ENCODE assay signal across 13 cellular contexts in the genomic region with DNA sequence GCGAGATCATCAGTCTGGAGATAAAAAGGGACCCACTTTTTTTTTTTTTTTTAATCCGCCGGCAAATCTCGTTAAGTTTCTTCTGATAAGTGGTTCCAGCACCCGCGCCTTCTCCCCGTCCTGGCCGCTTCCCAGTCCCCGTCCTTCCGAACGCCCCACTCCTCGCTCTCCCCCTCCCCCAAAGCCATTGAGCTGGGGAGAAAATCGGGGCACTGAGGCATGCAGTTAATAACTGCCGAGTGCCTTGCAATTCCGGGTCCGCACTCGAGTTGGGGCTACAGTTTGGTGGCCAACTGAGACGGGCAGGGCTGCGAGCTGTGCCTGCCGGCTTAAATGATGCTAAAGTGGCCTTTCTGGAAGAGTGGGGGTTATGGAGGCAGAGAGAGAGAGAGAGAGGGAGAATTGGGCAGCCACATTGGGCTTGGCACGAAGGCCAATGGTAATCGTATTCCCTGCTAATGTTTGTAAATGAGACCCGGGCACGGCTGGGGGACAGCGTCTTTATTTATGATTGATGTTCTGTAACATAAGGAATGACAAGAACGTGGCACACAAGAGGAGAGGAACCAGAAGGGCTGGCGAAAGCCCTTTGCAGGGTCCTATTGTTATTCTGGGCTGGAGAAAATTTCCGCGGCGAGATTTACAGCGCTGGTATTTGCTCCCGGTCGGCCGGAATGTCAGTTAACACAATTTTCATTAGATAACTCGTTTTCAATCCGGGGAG. TPM values are rescaled to one million over a fixed set of nuclear protein-coding genes. Genes with fewer than 3 reads are reported as not detected.
DNase-seq lines count a peak whose midpoint lies in the region; ATAC-seq, FAIRE-seq and TF ChIP-seq lines count a peak whose summit lies in the region.
"Had no signal": no experiment of that assay in that cellular context is flagged by ENCODE, and none has a peak within 500 bp of the region (broad histone marks: within the 10 kb centered on the region; RNA-seq: fewer than 3 reads in every experiment).

No MANE protein-coding gene starts in this region.

- no peak for FAIRE-seq in kidney (lab: Jason Lieb, UNC)

- peak overlapping the region in 3 of 4 donors; percentile 76 to 80 (median 77) for H3K4me3 Mint-ChIP-seq in CD4-positive, CD25-positive, alpha-beta regulatory T cell
- H3K4me3 Mint-ChIP-seq in activated T-helper 1 cell treated with anti-CD3 and anti-CD28 coated beads, Interleukin-12 subunit alpha, Interleukin-12 subunit beta, Interleukin-2, Interleukin-4 antibody, amounts not matched to agents 30 ng/mL and 10 ng/mL and 1 ng/mL, durations not matched to agents 14 hours and 24 hours and 36 hours, result peak overlapping the region; percentile 58

- no peaks in the 10 kb centered on the region for H3K9me3 ChIP-seq in CD4-positive, CD25-positive, alpha-beta regulatory T cell (ENCODE audit: control insufficient read depth in 2 of 2, low read length in 2 of 2)
- H3K9me3 ChIP-seq in kidney (ENCODE audit: control insufficient read depth in 1 of 2, low read length in 2 of 2), result no peaks in the 10 kb centered on the region
- H3K9me3 ChIP-seq: neutrophil, thoracic aorta had no signal

- H3K9me3 Mint-ChIP-seq in CD4-positive, CD25-positive, alpha-beta regulatory T cell, result peaks cover 0 to 3% (median 0%) of the 10 kb centered on the region in 7 donors
- no peaks in the 10 kb centered on the region for H3K9me3 Mint-ChIP-seq in activated T-helper 1 cell treated with anti-CD3 and anti-CD28 coated beads, Interleukin-12 subunit alpha, Interleukin-12 subunit beta, Interleukin-2, Interleukin-4 antibody, amounts not matched to agents 30 ng/mL and 10 ng/mL and 1 ng/mL, durations not matched to agents 14 hours and 24 hours and 36 hours

- intact Hi-C loops in activated T-helper 1 cell treated with anti-CD3 and anti-CD28 coated beads, Interleukin-12 subunit alpha, Interleukin-12 subunit beta, Interleukin-2, Interleukin-4 antibody, amounts not matched to agents 30 ng/mL and 10 ng/mL and 1 ng/mL, durations not matched to agents 14 hours and 24 hours and 36 hours (cut with micrococcal nuclease), result no loop called here
- intact Hi-C loops in kidney (cut with DNase I), result no loop called here

- H3K27ac ChIP-seq in CD4-positive, CD25-positive, alpha-beta regulatory T cell (ENCODE audit: insufficient read depth, low read length, poor library complexity, severe bottlenecking), result no peak overlapping the region
- H3K27ac ChIP-seq in kidney (ENCODE audit: low read depth in 2 of 2, low read length in 2 of 2), result no peak overlapping the region
- H3K27ac ChIP-seq: neutrophil, thoracic aorta had no signal

- no peak for ATAC-seq in CD4-positive, CD25-positive, alpha-beta regulatory T cell (ENCODE audit: low read depth in 2 of 2)
- ATAC-seq in GM19452 (IDR thresholded peaks at IDR 0.05; ENCODE audit: unreplicated experiment), result no peak
- ATAC-seq in GM18520 (IDR thresholded peaks at IDR 0.05; ENCODE audit: unreplicated experiment), result no peak

- peaks cover 0 to 33% (median 15%) of the 10 kb centered on the region in 4 donors for H3K4me1 Mint-ChIP-seq in CD4-positive, CD25-positive, alpha-beta regulatory T cell
- peaks cover 10% of the 10 kb centered on the region for H3K4me1 Mint-ChIP-seq in activated T-helper 1 cell treated with anti-CD3 and anti-CD28 coated beads, Interleukin-12 subunit alpha, Interleukin-12 subunit beta, Interleukin-2, Interleukin-4 antibody, amounts not matched to agents 30 ng/mL and 10 ng/mL and 1 ng/mL, durations not matched to agents 14 hours and 24 hours and 36 hours (ENCODE audit: low read depth)

- H3K4me3 ChIP-seq in CD4-positive, CD25-positive, alpha-beta regulatory T cell (ENCODE audit: low read depth, low read length), result no peak overlapping the region
- peak overlapping the region; percentile 76 for H3K4me3 ChIP-seq in H7 (ENCODE audit: insufficient read depth, low read depth, low read length)
- H3K4me3 ChIP-seq in kidney (ENCODE audit: low read length in 2 of 2), result no peak overlapping the region
- H3K4me3 ChIP-seq: thoracic aorta had no signal

- H3K4me1 ChIP-seq in CD4-positive, CD25-positive, alpha-beta regulatory T cell (ENCODE audit: control insufficient read depth, insufficient read depth, low read length, poor library complexity, severe bottlenecking), result peaks cover 30% of the 10 kb centered on the region
- H3K4me1 ChIP-seq in kidney (ENCODE audit: control insufficient read depth in 1 of 2, insufficient read depth in 1 of 2, low read depth in 1 of 2, low read length in 2 of 2), result no peaks in the 10 kb centered on the region

- no peak for DNase-seq in CD4-positive, CD25-positive, alpha-beta regulatory T cell
- DNase-seq in H7 (peak; percentile 77), kidney (peak; percentile 37), hepatic stellate cell (ENCODE audit: low spot score) (no peak), NCI-H345 treated with DMSO at 0.1 percent for 48 hours (lab: John Stamatoyannopoulos, UW; ENCODE audit: unreplicated experiment) (no peak)
- DNase-seq in activated T-helper 1 cell treated with anti-CD3 and anti-CD28 coated beads, Interleukin-12 subunit alpha, Interleukin-12 subunit beta, Interleukin-2, Interleukin-4 antibody, amounts not matched to agents 30 ng/mL and 10 ng/mL and 1 ng/mL, durations not matched to agents 14 hours and 24 hours and 36 hours (ENCODE audit: low spot score), result no peak
- DNase-seq: NCI-H2081 treated with DMSO at 0.1 percent for 48 hours; Right ventricle myocardium superior; stimulated activated CD4-positive, alpha-beta T cell treated with anti-CD3 and anti-CD28 coated beads, Interleukin-2, amount 100 ng/mL, for 48 hours had no signal

- H3K36me3 Mint-ChIP-seq in CD4-positive, CD25-positive, alpha-beta regulatory T cell, result no peaks in the 10 kb centered on the region
- no peaks in the 10 kb centered on the region for H3K36me3 Mint-ChIP-seq in activated T-helper 1 cell treated with anti-CD3 and anti-CD28 coated beads, Interleukin-12 subunit alpha, Interleukin-12 subunit beta, Interleukin-2, Interleukin-4 antibody, amounts not matched to agents 30 ng/mL and 10 ng/mL and 1 ng/mL, durations not matched to agents 14 hours and 24 hours and 36 hours (ENCODE audit: low read depth)

- TF ChIP-seq CTCF in kidney (IDR thresholded peaks at IDR 0.05; ENCODE audit: borderline replicate concordance, extremely low read depth, insufficient read depth), result no peak

- no peak overlapping the region for H3K27ac Mint-ChIP-seq in CD4-positive, CD25-positive, alpha-beta regulatory T cell
- no peak overlapping the region for H3K27ac Mint-ChIP-seq in activated T-helper 1 cell treated with anti-CD3 and anti-CD28 coated beads, Interleukin-12 subunit alpha, Interleukin-12 subunit beta, Interleukin-2, Interleukin-4 antibody, amounts not matched to agents 30 ng/mL and 10 ng/mL and 1 ng/mL, durations not matched to agents 14 hours and 24 hours and 36 hours

- H3K27me3 Mint-ChIP-seq in CD4-positive, CD25-positive, alpha-beta regulatory T cell, result peaks cover 83% of the 10 kb centered on the region
- peaks cover 70% of the 10 kb centered on the region for H3K27me3 Mint-ChIP-seq in activated T-helper 1 cell treated with anti-CD3 and anti-CD28 coated beads, Interleukin-12 subunit alpha, Interleukin-12 subunit beta, Interleukin-2, Interleukin-4 antibody, amounts not matched to agents 30 ng/mL and 10 ng/mL and 1 ng/mL, durations not matched to agents 14 hours and 24 hours and 36 hours (ENCODE audit: insufficient read depth)

- peaks cover 16% of the 10 kb centered on the region for H3K27me3 ChIP-seq in CD4-positive, CD25-positive, alpha-beta regulatory T cell (ENCODE audit: control insufficient read depth, insufficient read depth, low read length)
- H3K27me3 ChIP-seq in H7 (ENCODE audit: control insufficient read depth, insufficient read depth, low read length), result peaks cover 19% of the 10 kb centered on the region

- no peaks in the 10 kb centered on the region for H3K36me3 ChIP-seq in CD4-positive, CD25-positive, alpha-beta regulatory T cell (ENCODE audit: control insufficient read depth, insufficient read depth, low read length)
- no peaks in the 10 kb centered on the region for H3K36me3 ChIP-seq in H7 (replicated peaks; ENCODE audit: control insufficient read depth, insufficient read depth, low read length)
- no peaks in the 10 kb centered on the region for H3K36me3 ChIP-seq in kidney (ENCODE audit: control insufficient read depth in 1 of 2, insufficient read depth in 2 of 2, low read length in 2 of 2)
- H3K36me3 ChIP-seq: neutrophil, thoracic aorta had no signal

- H3K9ac ChIP-seq in kidney (ENCODE audit: low read length in 2 of 2), result no peak overlapping the region

RNA-seq across cellular contexts. Expression of a gene that starts 1.8 kb away (rescaled TPM):
- 0.35 TPM for total RNA-seq in CD4-positive, CD25-positive, alpha-beta regulatory T cell
- not detected for polyA plus RNA-seq in CD4-positive, CD25-positive, alpha-beta regulatory T cell
- 4.2 and 4.5 TPM in 2 replicates for total RNA-seq in H7 (2014; rRNA removed; shearing (Covaris generic))
- not detected in 2 replicates for total RNA-seq in activated T-helper 1 cell treated with anti-CD3 and anti-CD28 coated beads, Interleukin-12 subunit alpha, Interleukin-12 subunit beta, Interleukin-2, Interleukin-4 antibody, amounts not matched to agents 30 ng/mL and 10 ng/mL and 1 ng/mL, durations not matched to agents 14 hours and 24 hours and 36 hours
- total RNA-seq in kidney, result 0.06 TPM
- not detected for polyA plus RNA-seq in kidney (ENCODE audit: insufficient read depth, low read depth, low replicate concordance)
- total RNA-seq: Right ventricle myocardium superior, thoracic aorta had no signal

Comparison
In these comparisons a context has a peak if more than half of its experiments do, and no peak if none do; other contexts are left out.
1. DNase-seq: peak in H7 (single experiment) and kidney (single experiment); none in CD4-positive, CD25-positive, alpha-beta regulatory T cell (0 of 3), activated T-helper 1 cell treated with anti-CD3 and anti-CD28 coated beads, Interleukin-12 subunit alpha, Interleukin-12 subunit beta, Interleukin-2, Interleukin-4 antibody, amounts not matched to agents 30 ng/mL and 10 ng/mL and 1 ng/mL, durations not matched to agents 14 hours and 24 hours and 36 hours (single experiment), hepatic stellate cell (single experiment) and NCI-H345 treated with DMSO at 0.1 percent for 48 hours (single experiment).